ENCODE assay signal across 9 cellular contexts in genomic region chr13:68927387-68928026, GRCh38.
DNase-seq lines count a peak whose midpoint lies in the region; ATAC-seq and TF ChIP-seq lines count a peak whose summit lies in the region.
"Had no signal": no experiment of that assay in that cellular context is flagged by ENCODE, and none has a peak within 500 bp of the region (broad histone marks: within the 10 kb centered on the region; RNA-seq: fewer than 3 reads in every experiment).

No MANE protein-coding gene starts in this region.

- DNase-seq in heart left ventricle (no peak), cardiac septum (ENCODE audit: low spot score) (no peak), NCI-H748 (lab: John Stamatoyannopoulos, UW; ENCODE audit: unreplicated experiment) (peak; percentile 71), fibroblast of mammary gland (ENCODE audit: low read depth) (peak; percentile 2), T-cell (no peak), epidermal melanocyte (ENCODE audit: insufficient read length, low spot score) (no peak), upper lobe of left lung (no peak)
- DNase-seq in activated CD4-positive, CD25-positive, alpha-beta regulatory T cell (lab: John Stamatoyannopoulos, UW) = no peak
- DNase-seq: CD4-positive, alpha-beta memory T cell had no signal

- H3K9me3 ChIP-seq in heart left ventricle (peaks cover 0 to 8% (median 0%) of the 10 kb centered on the region in 12 donors), upper lobe of left lung (no peaks in the 10 kb centered on the region)

- POLR2A ChIA-PET in T-cell (lab: Charles Lee) = no interaction called here

- TF ChIP-seq POLR2A in heart left ventricle (IDR thresholded peaks at IDR 0.05) (no peak), upper lobe of left lung (IDR thresholded peaks at IDR 0.05) (no peak)

- ATAC-seq in heart left ventricle (no peak), T-cell (replicated peaks in 1 of 4) (no peak), upper lobe of left lung (ENCODE audit: low FRiP score in 2 of 2) (no peak)

- no peak for TF ChIP-seq EP300 in upper lobe of left lung (IDR thresholded peaks at IDR 0.05)

- CTCF ChIA-PET in T-cell (lab: Charles Lee) = no interaction called here

- peak in 9 of 12 donors; percentile 11 to 37 (median 26) for TF ChIP-seq CTCF in heart left ventricle (IDR thresholded peaks at IDR 0.05)
- TF ChIP-seq CTCF in fibroblast of mammary gland (conservative IDR thresholded peaks at IDR 0.05; ENCODE audit: control insufficient read depth, insufficient read depth, low read depth, low read length) = peak; percentile 14
- TF ChIP-seq CTCF in upper lobe of left lung (IDR thresholded peaks at IDR 0.05) = no peak

- H3K36me3 Mint-ChIP-seq in T-cell = no peaks in the 10 kb centered on the region
- H3K36me3 Mint-ChIP-seq: CD4-positive, alpha-beta memory T cell had no signal

- peaks cover 8 to 23% (median 8%) of the 10 kb centered on the region in 3 donors for H3K9me3 Mint-ChIP-seq in T-cell

- H3K4me1 ChIP-seq in heart left ventricle = no peaks in the 10 kb centered on the region
- no peaks in the 10 kb centered on the region for H3K4me1 ChIP-seq in upper lobe of left lung

- no peaks in the 10 kb centered on the region for H3K27me3 Mint-ChIP-seq in T-cell
- H3K27me3 Mint-ChIP-seq: CD4-positive, alpha-beta memory T cell had no signal

- H3K36me3 ChIP-seq in heart left ventricle (no peaks in the 10 kb centered on the region), upper lobe of left lung (no peaks in the 10 kb centered on the region)

- H3K4me3 Mint-ChIP-seq in T-cell = no peak overlapping the region
- H3K4me3 Mint-ChIP-seq: CD4-positive, alpha-beta memory T cell had no signal

- H3K4me3 ChIP-seq in heart left ventricle (no peak overlapping the region), fibroblast of mammary gland (ENCODE audit: control insufficient read depth, low read depth, low read length) (no peak overlapping the region), upper lobe of left lung (no peak overlapping the region)

- no peak overlapping the region for H3K27ac Mint-ChIP-seq in T-cell
- H3K27ac Mint-ChIP-seq: CD4-positive, alpha-beta memory T cell had no signal

- 15 to 32% (median 21%) methylated on average over 2 of the region's 2 CpGs for WGBS in heart left ventricle, 4 donors
- 38 to 55% methylated on average over 2 of the region's 2 CpGs for WGBS in upper lobe of left lung, 2 donors

- no peaks in the 10 kb centered on the region for H3K4me1 Mint-ChIP-seq in T-cell
- H3K4me1 Mint-ChIP-seq: CD4-positive, alpha-beta memory T cell had no signal

- H3K27me3 ChIP-seq in heart left ventricle (no peaks in the 10 kb centered on the region), upper lobe of left lung (no peaks in the 10 kb centered on the region)

- no peak overlapping the region for H3K27ac ChIP-seq in heart left ventricle
- H3K27ac ChIP-seq in upper lobe of left lung = no peak overlapping the region

- intact Hi-C loops in heart left ventricle (cut with DNase I) = loop anchor here in 5 of 10 donors (2.0 to 10.0 kb wide), 2 partner anchors 623 kb away; no protein-coding TSS in a partner anchor
- intact Hi-C loops in cardiac septum (cut with DNase I) = no loop called here

Comparison
In these comparisons a context has a peak if more than half of its experiments do, and no peak if none do; other contexts are left out.
1. DNase-seq: peak in NCI-H748 (single experiment) and fibroblast of mammary gland (single experiment); none in heart left ventricle (0 of 5), cardiac septum (single experiment), T-cell (0 of 34), activated CD4-positive, CD25-positive, alpha-beta regulatory T cell (0 of 4), epidermal melanocyte (single experiment) and upper lobe of left lung (0 of 2).
2. CTCF ChIP-seq: peak in heart left ventricle (9 of 12) and fibroblast of mammary gland (single experiment); none in upper lobe of left lung (0 of 6).